In the genomic region with DNA sequence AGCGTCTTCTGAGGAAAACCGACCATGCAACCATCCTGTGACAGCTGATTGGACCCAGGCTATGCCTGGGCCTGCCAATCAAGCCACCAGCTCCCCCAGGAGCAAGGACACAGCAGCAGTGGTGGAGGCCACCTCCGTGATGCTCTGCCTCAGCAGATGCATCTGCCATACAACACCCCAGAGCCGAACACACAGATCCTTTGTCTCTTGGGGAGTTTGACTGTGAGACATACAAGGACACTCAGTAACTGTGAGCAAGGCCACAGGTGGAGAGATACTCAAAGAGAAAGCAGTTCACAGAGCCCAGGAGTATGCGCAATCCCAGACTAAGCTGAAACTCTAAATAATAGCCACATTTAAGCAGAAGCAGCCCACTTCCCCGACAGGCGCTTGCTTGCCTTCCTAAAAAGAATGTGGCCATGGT, we compare ENCODE assay signal across 17 cellular contexts.
"Had no signal": no experiment of that assay in that cellular context is flagged by ENCODE, and none has a peak within 500 bp of the region (broad histone marks: within the 10 kb centered on the region; RNA-seq: fewer than 3 reads in every experiment).

No MANE protein-coding gene starts in this region.

- H3K4me1 ChIP-seq: left ventricle myocardium inferior had no signal

- ATAC-seq: activated CD8-positive, alpha-beta memory T cell treated with anti-CD3 and anti-CD28 coated beads, Interleukin-2, amount 10 ng/mL, durations not matched to agents 7 days and 5 days; natural killer cell had no signal

- H3K36me3 ChIP-seq: left ventricle myocardium inferior, stomach, thoracic aorta, vagina had no signal

- H3K9me3 ChIP-seq: left ventricle myocardium inferior, stomach, thoracic aorta, vagina had no signal

- H3K36me3 Mint-ChIP-seq: activated CD8-positive, alpha-beta memory T cell treated with anti-CD3 and anti-CD28 coated beads, Interleukin-2, amount 10 ng/mL, durations not matched to agents 7 days and 5 days; natural killer cell had no signal

- H3K4me1 Mint-ChIP-seq: natural killer cell had no signal

- H3K4me3 Mint-ChIP-seq: activated CD8-positive, alpha-beta memory T cell treated with anti-CD3 and anti-CD28 coated beads, Interleukin-2, amount 10 ng/mL, durations not matched to agents 7 days and 5 days; activated naive CD4-positive, alpha-beta T cell treated with anti-CD3 and anti-CD28 coated beads for 36 hours; activated naive CD8-positive, alpha-beta T cell treated with anti-CD3 and anti-CD28 coated beads, Interleukin-2, amount 50 U/mL, for 24 hours; natural killer cell had no signal

- H3K27me3 ChIP-seq: foreskin keratinocyte, vagina had no signal

- H3K27ac Mint-ChIP-seq: activated CD8-positive, alpha-beta memory T cell treated with anti-CD3 and anti-CD28 coated beads, Interleukin-2, amount 10 ng/mL, durations not matched to agents 7 days and 5 days; activated naive CD4-positive, alpha-beta T cell treated with anti-CD3 and anti-CD28 coated beads for 36 hours; activated T-helper 2 cell treated with anti-CD3 and anti-CD28 coated beads, Interferon-gamma antibody, Interleukin-2, Interleukin-4, amounts not matched to agents 10 μg/mL and 5 μg/mL and 100 μg/mL, durations not matched to agents 14 hours and 24 hours and 36 hours; progenitor cell of endocrine pancreas had no signal

- DNase-seq: activated CD4-positive, CD25-positive, alpha-beta regulatory T cell treated with anti-CD3 and anti-CD28 coated beads, Interleukin-2, amount 50 U/mL, for 72 hours; activated CD8-positive, alpha-beta memory T cell treated with anti-CD3 and anti-CD28 coated beads, Interleukin-2, amount 10 ng/mL, durations not matched to agents 7 days and 5 days; activated naive CD8-positive, alpha-beta T cell treated with anti-CD3 and anti-CD28 coated beads, Interleukin-2, amount 50 U/mL, for 24 hours; activated T-cell treated with anti-CD3 and anti-CD28 coated beads, Interleukin-2, amount 50 U/mL, for 1 hour; aorta; effector memory CD4-positive, alpha-beta T cell; foreskin keratinocyte; left ventricle myocardium inferior; mesendoderm; natural killer cell; stomach; T-helper 9 cell had no signal

- H3K27ac ChIP-seq: foreskin keratinocyte, left ventricle myocardium inferior, stomach, thoracic aorta had no signal

- H3K4me3 ChIP-seq: left ventricle myocardium inferior, stomach, thoracic aorta, vagina had no signal

- H3K9me3 Mint-ChIP-seq: activated naive CD4-positive, alpha-beta T cell treated with anti-CD3 and anti-CD28 coated beads for 36 hours; activated naive CD8-positive, alpha-beta T cell treated with anti-CD3 and anti-CD28 coated beads, Interleukin-2, amount 50 U/mL, for 24 hours; activated T-helper 2 cell treated with anti-CD3 and anti-CD28 coated beads, Interferon-gamma antibody, Interleukin-2, Interleukin-4, amounts not matched to agents 10 μg/mL and 5 μg/mL and 100 μg/mL, durations not matched to agents 14 hours and 24 hours and 36 hours; natural killer cell had no signal
